12 cellular contexts compared by ENCODE assay signal in genomic region chr10:44311563-44311905, GRCh38.
DNase-seq lines count a peak whose midpoint lies in the region; ATAC-seq and TF ChIP-seq lines count a peak whose summit lies in the region.
"Had no signal": no experiment of that assay in that cellular context is flagged by ENCODE, and none has a peak within 500 bp of the region (broad histone marks: within the 10 kb centered on the region; RNA-seq: fewer than 3 reads in every experiment).

No MANE protein-coding gene starts in this region.

- no peak for DNase-seq in T-cell
- no peak for DNase-seq in smooth muscle cell (lab: John Stamatoyannopoulos, UW; ENCODE audit: unreplicated experiment)
- no peak for DNase-seq in NCI-H748 (lab: John Stamatoyannopoulos, UW; ENCODE audit: unreplicated experiment)
- DNase-seq: NCI-H1092 treated with DMSO at 0.1 percent for 48 hours; NK-92 treated with Interleukin-12 subunit alpha and Interleukin-12 subunit beta, amount 100 ng/mL, for 24 hours had no signal

- no peak overlapping the region for H2AFZ ChIP-seq in smooth muscle cell (ENCODE audit: low read depth)

- CTCF ChIA-PET in T-cell (lab: Charles Lee), result interaction anchor here in 1 of 2 donors (1.3 kb wide), 1 partner anchor 622 kb away, joined by 4 read pairs; no protein-coding TSS in a partner anchor

- H3K4me1 ChIP-seq in iPS-18a (ENCODE audit: control insufficient read depth, low read depth, low read length) (peaks cover 5% of the 10 kb centered on the region), smooth muscle cell (ENCODE audit: low read depth) (no peaks in the 10 kb centered on the region)
- H3K4me1 ChIP-seq: SJCRH30 had no signal

- peaks cover 8 to 22% of the 10 kb centered on the region in 2 donors for H3K27me3 Mint-ChIP-seq in T-cell

- H3K27ac Mint-ChIP-seq in T-cell, result no peak overlapping the region
- H3K27ac Mint-ChIP-seq: activated T-helper 1 cell treated with anti-CD3 and anti-CD28 coated beads, Interleukin-12 subunit alpha, Interleukin-12 subunit beta, Interleukin-2, Interleukin-4 antibody, amounts not matched to agents 30 ng/mL and 10 ng/mL and 1 ng/mL, durations not matched to agents 14 hours and 24 hours and 36 hours; CD14-positive monocyte had no signal

- peak overlapping the region in 2 of 3 donors; percentile 9 to 20 for H3K4me3 Mint-ChIP-seq in T-cell
- H3K4me3 Mint-ChIP-seq: activated T-helper 1 cell treated with anti-CD3 and anti-CD28 coated beads, Interleukin-12 subunit alpha, Interleukin-12 subunit beta, Interleukin-2, Interleukin-4 antibody, amounts not matched to agents 30 ng/mL and 10 ng/mL and 1 ng/mL, durations not matched to agents 14 hours and 24 hours and 36 hours had no signal

- no peaks in the 10 kb centered on the region for H4K20me1 ChIP-seq in smooth muscle cell (ENCODE audit: low read depth)

- H3K9me3 Mint-ChIP-seq in T-cell, result peaks cover 0 to 2% (median 0%) of the 10 kb centered on the region in 3 donors
- H3K9me3 Mint-ChIP-seq: activated T-helper 1 cell treated with anti-CD3 and anti-CD28 coated beads, Interleukin-12 subunit alpha, Interleukin-12 subunit beta, Interleukin-2, Interleukin-4 antibody, amounts not matched to agents 30 ng/mL and 10 ng/mL and 1 ng/mL, durations not matched to agents 14 hours and 24 hours and 36 hours had no signal

- 81% methylated on average over 11 of the region's 11 CpGs for WGBS in smooth muscle cell (ENCODE audit: low lambda C conversion rate)

- TF ChIP-seq CTCF in smooth muscle cell (IDR thresholded peaks at IDR 0.05; ENCODE audit: borderline replicate concordance, insufficient read depth, poor library complexity, severe bottlenecking), result no peak

- ATAC-seq in GM18909 (IDR thresholded peaks at IDR 0.05; ENCODE audit: poor library complexity, unreplicated experiment), result peak; percentile 3
- no peak for ATAC-seq in T-cell (replicated peaks in 1 of 4)
- no peak for ATAC-seq in GM21515 (IDR thresholded peaks at IDR 0.05; ENCODE audit: unreplicated experiment)
- no peak for ATAC-seq in HG02610 (IDR thresholded peaks at IDR 0.05; ENCODE audit: unreplicated experiment)

- POLR2A ChIA-PET in T-cell (lab: Charles Lee), result no interaction called here

- no peaks in the 10 kb centered on the region for H3F3A ChIP-seq in smooth muscle cell (ENCODE audit: low read depth)

- peaks cover 7 to 12% (median 7%) of the 10 kb centered on the region in 3 donors for H3K4me1 Mint-ChIP-seq in T-cell

- H3K36me3 ChIP-seq in iPS-18a (ENCODE audit: control insufficient read depth, low read depth, low read length) (no peaks in the 10 kb centered on the region), smooth muscle cell (ENCODE audit: low read depth) (no peaks in the 10 kb centered on the region)
- H3K36me3 ChIP-seq: SJCRH30 had no signal

- H3K79me2 ChIP-seq in smooth muscle cell (ENCODE audit: low read depth), result no peaks in the 10 kb centered on the region

- H3K9me3 ChIP-seq in iPS-18a (ENCODE audit: control insufficient read depth, low read depth, low read length), result no peaks in the 10 kb centered on the region
- H3K9me3 ChIP-seq in smooth muscle cell (replicated peaks; ENCODE audit: low read depth), result no peaks in the 10 kb centered on the region
- H3K9me3 ChIP-seq: SJCRH30 had no signal

- H3K27ac ChIP-seq in iPS-18a (ENCODE audit: low read length) (no peak overlapping the region), smooth muscle cell (ENCODE audit: low read depth) (no peak overlapping the region)
- H3K27ac ChIP-seq: SJCRH30 had no signal

- H3K27me3 ChIP-seq in iPS-18a (ENCODE audit: control insufficient read depth, insufficient read depth, low read length) (peaks cover 24% of the 10 kb centered on the region), smooth muscle cell (ENCODE audit: low read depth) (peaks cover 8% of the 10 kb centered on the region)
- H3K27me3 ChIP-seq: SJCRH30 had no signal

- H3K9ac ChIP-seq in iPS-18a (ENCODE audit: low read length) (no peak overlapping the region), smooth muscle cell (ENCODE audit: low read depth) (no peak overlapping the region)

- no peaks in the 10 kb centered on the region for H3K36me3 Mint-ChIP-seq in T-cell
- H3K36me3 Mint-ChIP-seq: CD14-positive monocyte had no signal

- peak overlapping the region; percentile 27 for H3K4me3 ChIP-seq in iPS-18a (ENCODE audit: low read length)
- no peak overlapping the region for H3K4me3 ChIP-seq in smooth muscle cell
- H3K4me3 ChIP-seq: SJCRH30 had no signal

- H3K4me2 ChIP-seq in smooth muscle cell, result peak overlapping the region; percentile 84
